8 cellular contexts compared by ENCODE assay signal in genomic region chr11:94740083-94740974, GRCh38. TPM values are rescaled to one million over a fixed set of nuclear protein-coding genes. Genes with fewer than 3 reads are reported as not detected.
DNase-seq lines count a peak whose midpoint lies in the region; ATAC-seq, FAIRE-seq and TF ChIP-seq lines count a peak whose summit lies in the region.

No MANE protein-coding gene starts in this region.

- H4K20me1 ChIP-seq in Loucy (ENCODE audit: insufficient read depth, low read length, poor library complexity, severe bottlenecking): no peaks in the 10 kb centered on the region

- WGBS in small intestine, 3 donors: 1 to 2% (median 2%) methylated on average over 56 to 81 of the region's 81 CpGs

- H3K36me3 Mint-ChIP-seq in activated naive CD8-positive, alpha-beta T cell treated with anti-CD3 and anti-CD28 coated beads for 36 hours: no peaks in the 10 kb centered on the region

- H3K27me3 ChIP-seq in Loucy (ENCODE audit: insufficient read depth, low read length, poor library complexity, severe bottlenecking) (no peaks in the 10 kb centered on the region), left ventricle myocardium inferior (ENCODE audit: low read depth) (peaks cover 8% of the 10 kb centered on the region), small intestine (ENCODE audit: control insufficient read depth in 2 of 2, insufficient read depth in 2 of 2, low read length in 2 of 2) (peaks cover 0 to 11% of the 10 kb centered on the region in 2 donors)

- no peak overlapping the region for H3K27ac Mint-ChIP-seq in activated naive CD8-positive, alpha-beta T cell treated with anti-CD3 and anti-CD28 coated beads for 36 hours

- H3K9me2 ChIP-seq in Loucy (replicated peaks; ENCODE audit: low read depth, low read length): no peaks in the 10 kb centered on the region

- H3K79me2 ChIP-seq in Loucy (ENCODE audit: insufficient read depth, low read length): no peaks in the 10 kb centered on the region

- peak overlapping the region; percentile 89 for H2AFZ ChIP-seq in Loucy (ENCODE audit: low read length)

- H3K4me3 ChIP-seq in Loucy (ENCODE audit: low read length, poor library complexity, severe bottlenecking) (peak overlapping the region; percentile 77), left ventricle myocardium inferior (peak overlapping the region; percentile 76), small intestine (ENCODE audit: low read depth in 1 of 2, low read length in 2 of 2) (peak overlapping the region in 1 of 2 donors; percentile 12)

- POLR2A ChIA-PET in GM10248 (lab: Yijun Ruan, JAX): no interaction called here

- peak overlapping the region; percentile 61 for H3K4me3 Mint-ChIP-seq in activated naive CD8-positive, alpha-beta T cell treated with anti-CD3 and anti-CD28 coated beads for 36 hours

- peaks cover 12% of the 10 kb centered on the region for H3K4me1 Mint-ChIP-seq in activated naive CD8-positive, alpha-beta T cell treated with anti-CD3 and anti-CD28 coated beads for 36 hours

- H3K4me1 ChIP-seq in Loucy (ENCODE audit: insufficient read depth, low read length, poor library complexity, severe bottlenecking) (peaks cover 10% of the 10 kb centered on the region), left ventricle myocardium inferior (peaks cover 39% of the 10 kb centered on the region), small intestine (ENCODE audit: control insufficient read depth in 2 of 2, insufficient read depth in 1 of 2, low read depth in 1 of 2, low read length in 1 of 2) (no peaks in the 10 kb centered on the region)

- H3K9me3 ChIP-seq in Loucy (ENCODE audit: insufficient read depth, low read depth, low read length): no peaks in the 10 kb centered on the region
- H3K9me3 ChIP-seq in left ventricle myocardium inferior (replicated peaks): no peaks in the 10 kb centered on the region
- no peaks in the 10 kb centered on the region for H3K9me3 ChIP-seq in small intestine (ENCODE audit: control insufficient read depth, low read depth)

- CTCF ChIA-PET in GM10248 (lab: Yijun Ruan, JAX): no interaction called here

- intact Hi-C loops in left ventricle myocardium inferior (cut with micrococcal nuclease) (no loop called here), posterior vena cava (cut with DNase I) (loop anchor here in 1 of 2 donors (10.0 kb wide), 1 partner anchor 116 kb away; no protein-coding TSS in a partner anchor)

- H3F3A ChIP-seq in Loucy (ENCODE audit: low read depth): no peaks in the 10 kb centered on the region

- peak; percentile 28 for DNase-seq in GM10248 (ENCODE audit: extremely low spot score)
- DNase-seq in activated naive CD8-positive, alpha-beta T cell treated with anti-CD3 and anti-CD28 coated beads for 36 hours: peak; percentile 24
- peak; percentile 59 for DNase-seq in left ventricle myocardium inferior
- DNase-seq in posterior vena cava (ENCODE audit: low spot score): peak; percentile 86
- DNase-seq in small intestine: no peak
- DNase-seq in RKO (ENCODE audit: low spot score): no peak

- no peak for FAIRE-seq in small intestine (lab: Jason Lieb, UNC)

- H3K9me3 Mint-ChIP-seq in activated naive CD8-positive, alpha-beta T cell treated with anti-CD3 and anti-CD28 coated beads for 36 hours: no peaks in the 10 kb centered on the region

- peak overlapping the region; percentile 12 for H3K27ac ChIP-seq in left ventricle myocardium inferior (replicated peaks)
- H3K27ac ChIP-seq in small intestine (ENCODE audit: low read depth in 1 of 2, low read length in 1 of 2): no peak overlapping the region

- H3K36me3 ChIP-seq in Loucy (ENCODE audit: insufficient read depth, low read length): no peaks in the 10 kb centered on the region
- no peaks in the 10 kb centered on the region for H3K36me3 ChIP-seq in left ventricle myocardium inferior
- H3K36me3 ChIP-seq in small intestine (ENCODE audit: control insufficient read depth in 2 of 2, insufficient read depth in 2 of 2, low read length in 2 of 2): no peaks in the 10 kb centered on the region

- H3K9ac ChIP-seq in Loucy (ENCODE audit: low read depth, low read length, poor library complexity, severe bottlenecking): peak overlapping the region; percentile 55

- TF ChIP-seq CTCF in GM10248 (IDR thresholded peaks at IDR 0.05; ENCODE audit: control extremely low read depth, extremely low read depth, low read depth, missing control alignments) (no peak), Loucy (conservative IDR thresholded peaks at IDR 0.05; ENCODE audit: low read length) (no peak), left ventricle myocardium inferior (IDR thresholded peaks at IDR 0.05; ENCODE audit: borderline replicate concordance) (no peak)

- peak overlapping the region; percentile 86 for H3K4me2 ChIP-seq in Loucy (ENCODE audit: low read depth, low read length, poor library complexity, severe bottlenecking)

- peaks cover 39% of the 10 kb centered on the region for H3K27me3 Mint-ChIP-seq in activated naive CD8-positive, alpha-beta T cell treated with anti-CD3 and anti-CD28 coated beads for 36 hours

- ATAC-seq in HG02588 (IDR thresholded peaks at IDR 0.05; ENCODE audit: unreplicated experiment): no peak

RNA-seq across cellular contexts. Expression of gene AMOTL1, which starts 27.8 kb away (rescaled TPM):
- total RNA-seq in activated naive CD8-positive, alpha-beta T cell treated with anti-CD3 and anti-CD28 coated beads for 36 hours: 1 to 10 TPM; 1.0 to 1.3 TPM
- total RNA-seq in left ventricle myocardium inferior (61.1 TPM), posterior vena cava (10 to 100 TPM; 47.7 to 78.9 TPM)
- 1 to 10 TPM in 1 of 3 donors, under 1 TPM in 2; 0.81 to 6.6 (median 0.89) TPM for polyA plus RNA-seq in small intestine

Comparison
In these comparisons a context has a peak if more than half of its experiments do, and no peak if none do; other contexts are left out.
1. DNase-seq: peak in GM10248 (single experiment), activated naive CD8-positive, alpha-beta T cell treated with anti-CD3 and anti-CD28 coated beads for 36 hours (single experiment), left ventricle myocardium inferior (single experiment) and posterior vena cava (single experiment); none in small intestine (single experiment) and RKO (single experiment).
2. RNA of gene AMOTL1, which starts 27.8 kb away (total RNA-seq): 47.7 to 78.9 TPM in posterior vena cava and 61.1 TPM in left ventricle myocardium inferior (single experiment); 1.0 to 1.3 TPM in activated naive CD8-positive, alpha-beta T cell treated with anti-CD3 and anti-CD28 coated beads for 36 hours; every median in the first group is over 10 times any median in the second.